In the genomic region with DNA sequence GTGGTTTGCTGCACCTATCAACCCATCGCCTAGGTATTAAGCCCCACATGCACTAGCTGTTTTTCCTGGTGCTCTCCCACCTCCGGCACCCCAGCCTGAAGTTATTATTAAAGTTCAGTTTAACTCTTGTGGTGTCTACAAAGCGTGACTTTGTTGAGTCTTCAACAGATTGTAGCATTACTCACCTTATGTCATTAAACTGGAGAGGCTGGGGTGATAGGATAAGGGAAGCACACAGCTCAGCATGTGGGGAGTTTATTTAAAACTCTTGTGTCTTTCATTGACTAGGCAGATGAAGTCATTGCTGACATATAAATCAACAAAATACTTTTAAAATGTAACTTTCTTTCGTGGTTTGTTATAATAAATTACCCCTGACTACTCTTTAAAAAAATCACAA, we compare ENCODE assay signal across 1 cellular context.
TF ChIP-seq lines count a peak whose summit lies in the region.

No MANE protein-coding gene starts in this region.

TF ChIP-seq in K562, 482 proteins besides CTCF, POLR2A, EP300 and RAD21 (continued from another document):
- TF ChIP-seq, protein P1, sequence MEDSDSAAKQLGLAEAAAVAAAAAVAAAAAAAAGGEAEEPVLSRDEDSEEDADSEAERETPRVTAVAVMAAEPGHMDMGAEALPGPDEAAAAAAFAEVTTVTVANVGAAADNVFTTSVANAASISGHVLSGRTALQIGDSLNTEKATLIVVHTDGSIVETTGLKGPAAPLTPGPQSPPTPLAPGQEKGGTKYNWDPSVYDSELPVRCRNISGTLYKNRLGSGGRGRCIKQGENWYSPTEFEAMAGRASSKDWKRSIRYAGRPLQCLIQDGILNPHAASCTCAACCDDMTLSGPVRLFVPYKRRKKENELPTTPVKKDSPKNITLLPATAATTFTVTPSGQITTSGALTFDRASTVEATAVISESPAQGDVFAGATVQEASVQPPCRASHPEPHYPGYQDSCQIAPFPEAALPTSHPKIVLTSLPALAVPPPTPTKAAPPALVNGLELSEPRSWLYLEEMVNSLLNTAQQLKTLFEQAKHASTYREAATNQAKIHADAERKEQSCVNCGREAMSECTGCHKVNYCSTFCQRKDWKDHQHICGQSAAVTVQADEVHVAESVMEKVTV (CRISPR knock-in tag; IDR thresholded peaks at IDR 0.05): no peak
